19 cellular contexts compared by ENCODE assay signal in genomic region chr4:182745268-182745667, GRCh38.
DNase-seq lines count a peak whose midpoint lies in the region; ATAC-seq and TF ChIP-seq lines count a peak whose summit lies in the region.
"Had no signal": no experiment of that assay in that cellular context is flagged by ENCODE, and none has a peak within 500 bp of the region (broad histone marks: within the 10 kb centered on the region; RNA-seq: fewer than 3 reads in every experiment).

No MANE protein-coding gene starts in this region.

- no peaks in the 10 kb centered on the region for H3K9me3 Mint-ChIP-seq in effector memory CD8-positive, alpha-beta T cell
- H3K9me3 Mint-ChIP-seq: activated CD4-positive, alpha-beta memory T cell treated with anti-CD3 and anti-CD28 coated beads for 36 hours; activated T-helper 2 cell treated with anti-CD3 and anti-CD28 coated beads, Interferon-gamma antibody, Interleukin-2, Interleukin-4, amounts not matched to agents 10 μg/mL and 5 μg/mL and 100 μg/mL, durations not matched to agents 14 hours and 24 hours and 36 hours; T-helper 2 cell treated with Interferon-gamma antibody and Interleukin-4, amounts not matched to agents 5 μg/mL and 100 μg/mL, for 36 hours had no signal

- no peak overlapping the region for H3K27ac Mint-ChIP-seq in effector memory CD8-positive, alpha-beta T cell
- H3K27ac Mint-ChIP-seq: activated CD4-positive, alpha-beta memory T cell treated with anti-CD3 and anti-CD28 coated beads for 36 hours; activated T-helper 2 cell treated with anti-CD3 and anti-CD28 coated beads, Interferon-gamma antibody, Interleukin-2, Interleukin-4, amounts not matched to agents 10 μg/mL and 5 μg/mL and 100 μg/mL, durations not matched to agents 14 hours and 24 hours and 36 hours; memory B cell; stimulated activated effector memory CD8-positive, alpha-beta T cell treated with anti-CD3 and anti-CD28 coated beads, Interleukin-12 subunit alpha, Interleukin-12 subunit beta, amount 100 ng/mL, for 72 hours; T-helper 2 cell treated with Interferon-gamma antibody and Interleukin-4, amounts not matched to agents 5 μg/mL and 100 μg/mL, for 36 hours had no signal

- H3K4me3 Mint-ChIP-seq in effector memory CD8-positive, alpha-beta T cell, result no peak overlapping the region
- H3K4me3 Mint-ChIP-seq: activated CD4-positive, alpha-beta memory T cell treated with anti-CD3 and anti-CD28 coated beads for 36 hours; memory B cell; stimulated activated effector memory CD8-positive, alpha-beta T cell treated with anti-CD3 and anti-CD28 coated beads, Interleukin-12 subunit alpha, Interleukin-12 subunit beta, amount 100 ng/mL, for 72 hours; T-helper 2 cell treated with Interferon-gamma antibody and Interleukin-4, amounts not matched to agents 5 μg/mL and 100 μg/mL, for 36 hours had no signal

- no peak overlapping the region for H3K27ac ChIP-seq in foreskin keratinocyte
- H3K27ac ChIP-seq: ascending aorta, BLaER1, dorsolateral prefrontal cortex, sigmoid colon, uterus had no signal

- DNase-seq in EH (ENCODE audit: low read depth) (peak; percentile 24), NCI-H1105 (lab: John Stamatoyannopoulos, UW) (peak; percentile 57), RPMI8226 (peak; percentile 2), foreskin keratinocyte (peak; percentile 72 to 92)
- no peak for DNase-seq in effector memory CD8-positive, alpha-beta T cell
- DNase-seq: activated CD4-positive, alpha-beta memory T cell treated with anti-CD3 and anti-CD28 coated beads for 36 hours; dorsolateral prefrontal cortex; NCI-H187 treated with DMSO at 0.1 percent for 48 hours; sigmoid colon; stimulated activated CD4-positive, alpha-beta T cell treated with anti-CD3 and anti-CD28 coated beads, Interleukin-4, amount 100 ng/mL, for 24 hours; uterus had no signal

- no peaks in the 10 kb centered on the region for H3K27me3 ChIP-seq in foreskin keratinocyte
- H3K27me3 ChIP-seq: ascending aorta, BLaER1, dorsolateral prefrontal cortex, sigmoid colon, uterus had no signal

- TF ChIP-seq CTCF in foreskin keratinocyte (conservative IDR thresholded peaks at IDR 0.05), result no peak

- H3K4me1 Mint-ChIP-seq in effector memory CD8-positive, alpha-beta T cell (ENCODE audit: low read depth in 2 of 2), result peaks cover 0 to 7% of the 10 kb centered on the region in 2 donors
- H3K4me1 Mint-ChIP-seq: memory B cell had no signal

- no peaks in the 10 kb centered on the region for H3K27me3 Mint-ChIP-seq in effector memory CD8-positive, alpha-beta T cell
- H3K27me3 Mint-ChIP-seq: memory B cell had no signal

- peaks cover 28% of the 10 kb centered on the region for H3K4me1 ChIP-seq in foreskin keratinocyte
- H3K4me1 ChIP-seq: ascending aorta, BLaER1, uterus had no signal

- no peaks in the 10 kb centered on the region for H3K36me3 Mint-ChIP-seq in effector memory CD8-positive, alpha-beta T cell (ENCODE audit: insufficient read depth)
- H3K36me3 Mint-ChIP-seq: activated CD4-positive, alpha-beta memory T cell treated with anti-CD3 and anti-CD28 coated beads for 36 hours; memory B cell; stimulated activated effector memory CD8-positive, alpha-beta T cell treated with anti-CD3 and anti-CD28 coated beads, Interleukin-12 subunit alpha, Interleukin-12 subunit beta, amount 100 ng/mL, for 72 hours had no signal

- ATAC-seq in foreskin keratinocyte (peak; percentile 87), GM21528 (IDR thresholded peaks at IDR 0.05; ENCODE audit: low FRiP score, unreplicated experiment) (no peak), HG03354 (IDR thresholded peaks at IDR 0.05; ENCODE audit: poor library complexity, severe bottlenecking, unreplicated experiment) (no peak)
- ATAC-seq in effector memory CD8-positive, alpha-beta T cell (replicated peaks), result no peak
- ATAC-seq: stimulated activated effector memory CD8-positive, alpha-beta T cell treated with anti-CD3 and anti-CD28 coated beads, Interleukin-12 subunit alpha, Interleukin-12 subunit beta, amount 100 ng/mL, for 72 hours had no signal

Comparison
In these comparisons a context has a peak if more than half of its experiments do, and no peak if none do; other contexts are left out.
1. DNase-seq: peak in EH (single experiment), NCI-H1105 (single experiment), RPMI8226 (single experiment) and foreskin keratinocyte (2 of 2); none in effector memory CD8-positive, alpha-beta T cell (0 of 3).